Comparison of ENCODE assay signal across 19 cellular contexts in the genomic region with DNA sequence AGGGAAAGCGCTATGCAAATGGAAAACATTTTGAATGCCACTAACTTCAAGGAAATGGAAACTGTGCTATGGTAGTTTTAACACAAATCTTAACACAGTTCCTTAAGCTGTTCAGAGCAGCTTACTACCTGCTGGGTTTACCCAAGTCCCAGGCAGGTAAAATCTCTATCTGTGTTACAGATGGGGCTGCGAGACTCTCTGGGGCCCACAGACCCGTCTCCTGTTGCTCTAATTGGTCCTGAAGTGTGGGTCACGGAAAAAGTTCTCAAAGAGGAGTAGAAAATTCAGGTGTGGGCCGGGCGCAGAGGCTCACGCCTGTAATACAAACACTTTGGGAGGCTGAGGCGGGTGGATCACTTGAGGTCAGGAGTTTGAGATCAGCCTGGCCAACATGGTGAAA. TPM values are rescaled to one million over a fixed set of nuclear protein-coding genes. Genes with fewer than 3 reads are reported as not detected.
DNase-seq lines count a peak whose midpoint lies in the region; ATAC-seq and TF ChIP-seq lines count a peak whose summit lies in the region.
"Had no signal": no experiment of that assay in that cellular context is flagged by ENCODE, and none has a peak within 500 bp of the region (broad histone marks: within the 10 kb centered on the region; RNA-seq: fewer than 3 reads in every experiment).

No MANE protein-coding gene starts in this region.

- no peak for DNase-seq in RWPE1 (ENCODE audit: low spot score)
- DNase-seq in endodermal cell: peak; percentile 62
- DNase-seq in nephron progenitor cell: no peak
- peak; percentile 12 to 49 for DNase-seq in aorta
- no peak for DNase-seq in CD4-positive, alpha-beta memory T cell
- DNase-seq in UCSD-AML1 (lab: John Stamatoyannopoulos, UW; ENCODE audit: unreplicated experiment): no peak
- DNase-seq in Right ventricle myocardium superior: no peak
- DNase-seq: DND-41, NCI-H1105 treated with DMSO at 0.1 percent for 48 hours, NCI-H1930, NCI-H2171 treated with DMSO at 0.1 percent for 48 hours, NCI-H446 treated with DMSO at 0.1 percent for 48 hours, NCI-H748 treated with DMSO at 0.1 percent for 48 hours, SK-N-SH had no signal

- no peak overlapping the region for H3K4me3 Mint-ChIP-seq in endodermal cell
- no peak overlapping the region for H3K4me3 Mint-ChIP-seq in nephron progenitor cell
- H3K4me3 Mint-ChIP-seq in CD4-positive, alpha-beta memory T cell: no peak overlapping the region
- H3K4me3 Mint-ChIP-seq: B cell had no signal

- H3K36me3 Mint-ChIP-seq in endodermal cell (ENCODE audit: low read depth) (peaks cover 14% of the 10 kb centered on the region), nephron progenitor cell (ENCODE audit: low read depth) (peaks cover 21% of the 10 kb centered on the region)
- H3K36me3 Mint-ChIP-seq in CD4-positive, alpha-beta memory T cell: peaks cover 8 to 9% of the 10 kb centered on the region in 2 donors

- peak overlapping the region; percentile 31; the same call in 1 of the 2 replicates for H3K27ac ChIP-seq in RWPE1
- no peak overlapping the region for H3K27ac ChIP-seq in endodermal cell (ENCODE audit: low read depth, low read length)
- no peak overlapping the region for H3K27ac ChIP-seq in aorta (ENCODE audit: low read depth in 1 of 2, low read length in 2 of 2)
- H3K27ac ChIP-seq in CD4-positive, alpha-beta memory T cell (ENCODE audit: low read depth, low read length): no peak overlapping the region

- H3K9me3 ChIP-seq in endodermal cell (ENCODE audit: control insufficient read depth, low read length): no peaks in the 10 kb centered on the region
- no peaks in the 10 kb centered on the region for H3K9me3 ChIP-seq in aorta (ENCODE audit: control insufficient read depth, low read length)
- no peaks in the 10 kb centered on the region for H3K9me3 ChIP-seq in CD4-positive, alpha-beta memory T cell (ENCODE audit: control insufficient read depth in 1 of 2, low read length in 2 of 2)
- H3K9me3 ChIP-seq: SK-N-SH had no signal

- peak overlapping the region; percentile 92 for H3K27ac Mint-ChIP-seq in endodermal cell
- peak overlapping the region; percentile 77 for H3K27ac Mint-ChIP-seq in nephron progenitor cell
- no peak overlapping the region for H3K27ac Mint-ChIP-seq in CD4-positive, alpha-beta memory T cell
- H3K27ac Mint-ChIP-seq: B cell had no signal

- no peaks in the 10 kb centered on the region for H3K27me3 Mint-ChIP-seq in endodermal cell (ENCODE audit: insufficient read depth)
- peaks cover 3% of the 10 kb centered on the region for H3K27me3 Mint-ChIP-seq in nephron progenitor cell (ENCODE audit: low read depth, poor library complexity)
- no peaks in the 10 kb centered on the region for H3K27me3 Mint-ChIP-seq in CD4-positive, alpha-beta memory T cell
- H3K27me3 Mint-ChIP-seq: B cell; CD8-positive, alpha-beta memory T cell had no signal

- intact Hi-C loops in aorta (cut with DNase I) (no loop called here), Right ventricle myocardium superior (cut with DNase I) (no loop called here)
- intact Hi-C loops in CD4-positive, alpha-beta memory T cell (cut with micrococcal nuclease): no loop called here

- TF ChIP-seq CTCF in RWPE1 (conservative IDR thresholded peaks at IDR 0.05; ENCODE audit: low read depth): no peak
- no peak for TF ChIP-seq CTCF in endodermal cell (conservative IDR thresholded peaks at IDR 0.05)
- TF ChIP-seq CTCF in nephron progenitor cell (IDR thresholded peaks at IDR 0.05): no peak

- H3K4me1 Mint-ChIP-seq in endodermal cell (peaks cover 48% of the 10 kb centered on the region), nephron progenitor cell (peaks cover 12% of the 10 kb centered on the region)
- H3K4me1 Mint-ChIP-seq in CD4-positive, alpha-beta memory T cell: peaks cover 20 to 31% (median 27%) of the 10 kb centered on the region in 4 donors

- H3K4me1 ChIP-seq in endodermal cell (ENCODE audit: control insufficient read depth, insufficient read depth, low read length): peaks cover 13% of the 10 kb centered on the region
- no peaks in the 10 kb centered on the region for H3K4me1 ChIP-seq in aorta (ENCODE audit: control insufficient read depth in 1 of 2, insufficient read depth in 2 of 2, low read length in 2 of 2)
- peaks cover 23% of the 10 kb centered on the region for H3K4me1 ChIP-seq in CD4-positive, alpha-beta memory T cell (ENCODE audit: insufficient read depth, low read length)

- peaks cover 6% of the 10 kb centered on the region for H3K36me3 ChIP-seq in endodermal cell (ENCODE audit: control insufficient read depth, insufficient read depth, low read length)
- H3K36me3 ChIP-seq in aorta (ENCODE audit: control insufficient read depth in 1 of 2, insufficient read depth in 2 of 2, low read length in 1 of 2): no peaks in the 10 kb centered on the region
- H3K36me3 ChIP-seq in CD4-positive, alpha-beta memory T cell (ENCODE audit: insufficient read depth, low read length): peaks cover 6% of the 10 kb centered on the region

- no peak overlapping the region for H3K9ac ChIP-seq in endodermal cell (ENCODE audit: extremely low read depth, low read length, poor library complexity, severe bottlenecking)
- H3K9ac ChIP-seq: GM23248, SK-N-SH had no signal

- WGBS in endodermal cell (ENCODE audit: insufficient coverage in 1 of 2, insufficient read length in 1 of 2), 2 experiments: 82 to 94% methylated on average over 7 to 8 of the region's 8 CpGs
- WGBS in aorta, 2 donors: 96 to 98% methylated on average over 8 of the region's 8 CpGs

- H3K4me3 ChIP-seq in endodermal cell (ENCODE audit: low read length) (no peak overlapping the region), aorta (ENCODE audit: low read length in 2 of 2) (no peak overlapping the region)
- H3K4me3 ChIP-seq in CD4-positive, alpha-beta memory T cell (ENCODE audit: low read length in 2 of 2): no peak overlapping the region
- H3K4me3 ChIP-seq: GM23248 had no signal

- H3K27me3 ChIP-seq in endodermal cell (ENCODE audit: control insufficient read depth, insufficient read depth, low read length, poor library complexity, severe bottlenecking) (no peaks in the 10 kb centered on the region), aorta (ENCODE audit: control insufficient read depth in 1 of 2, insufficient read depth in 2 of 2, low read length in 1 of 2) (no peaks in the 10 kb centered on the region)
- no peaks in the 10 kb centered on the region for H3K27me3 ChIP-seq in CD4-positive, alpha-beta memory T cell (ENCODE audit: insufficient read depth, low read length)

- POLR2A ChIA-PET in RWPE1 (lab: Yijun Ruan, JAX; ENCODE audit: low non-redundant PET): no interaction called here
- POLR2A ChIA-PET in CD4-positive, alpha-beta memory T cell (lab: Charles Lee; ENCODE audit: partially characterized antibody): no interaction called here

- CTCF ChIA-PET in RWPE1 (lab: Yijun Ruan, JAX): no interaction called here
- CTCF ChIA-PET in CD4-positive, alpha-beta memory T cell (lab: Charles Lee; ENCODE audit: partially characterized antibody): interaction anchor here (0.6 kb wide), 1 partner anchor 8 kb away, joined by 4 read pairs; no protein-coding TSS in a partner anchor

- no peaks in the 10 kb centered on the region for H3K9me3 Mint-ChIP-seq in endodermal cell
- no peaks in the 10 kb centered on the region for H3K9me3 Mint-ChIP-seq in nephron progenitor cell
- no peaks in the 10 kb centered on the region for H3K9me3 Mint-ChIP-seq in CD4-positive, alpha-beta memory T cell
- H3K9me3 Mint-ChIP-seq: CD8-positive, alpha-beta memory T cell had no signal

- no peak for ATAC-seq in aorta (ENCODE audit: low FRiP score)
- no peak for ATAC-seq in Right ventricle myocardium superior (ENCODE audit: poor library complexity)
- ATAC-seq: Right ventricle myocardium inferior had no signal

RNA-seq across cellular contexts. Expression of a gene that starts 16.9 kb away (rescaled TPM):
- total RNA-seq in endodermal cell (10 to 100 TPM; 15.6 to 15.9 TPM), aorta (10 to 100 TPM in 1 of 2 donors, 1 to 10 TPM in 1; 9.3 to 17.4 TPM), Right ventricle myocardium superior (26.4 TPM)
- 15.9 TPM for polyA plus RNA-seq in endodermal cell (2013, experiment 1 of 2)
- polyA plus RNA-seq in endodermal cell (2013, experiment 2 of 2): 15.6 TPM
- polyA plus RNA-seq in aorta: 10 to 100 TPM; 14.5 to 48.0 TPM
- 10 to 100 TPM; 34.1 to 35.0 TPM for total RNA-seq in CD4-positive, alpha-beta memory T cell
- 10 to 100 TPM; 10.4 to 20.4 TPM for polyA plus RNA-seq in CD4-positive, alpha-beta memory T cell

RNA-seq across cellular contexts. Expression of a gene that starts 17.3 kb away (rescaled TPM):
- total RNA-seq in endodermal cell (10 to 100 TPM; 34.0 to 41.0 TPM), aorta (10 to 100 TPM; 29.4 to 34.7 TPM), Right ventricle myocardium superior (16.1 TPM)
- 49.7 TPM for polyA plus RNA-seq in endodermal cell (2013, experiment 1 of 2)
- polyA plus RNA-seq in endodermal cell (2013, experiment 2 of 2): 41.3 TPM
- 10 to 100 TPM; 20.5 to 75.9 TPM for polyA plus RNA-seq in aorta
- total RNA-seq in CD4-positive, alpha-beta memory T cell: 10 to 100 TPM; 40.5 to 43.9 TPM
- 10 to 100 TPM; 24.3 to 31.5 TPM for polyA plus RNA-seq in CD4-positive, alpha-beta memory T cell

RNA-seq across cellular contexts. Expression of a gene that starts 20.2 kb away (rescaled TPM):
- total RNA-seq in endodermal cell (under 1 TPM; 0.46 to 0.57 TPM), aorta (under 1 TPM; 0.19 to 0.87 TPM), Right ventricle myocardium superior (0.16 TPM)
- 0.21 TPM for polyA plus RNA-seq in endodermal cell (2013, experiment 1 of 2)
- 0.33 TPM for polyA plus RNA-seq in endodermal cell (2013, experiment 2 of 2)
- polyA plus RNA-seq in aorta: under 1 TPM in 1 of 2 donors, not detected in 1; 0.97 TPM
- 1 to 10 TPM; 3.5 TPM for total RNA-seq in CD4-positive, alpha-beta memory T cell
- under 1 TPM; 0.24 to 0.29 TPM for polyA plus RNA-seq in CD4-positive, alpha-beta memory T cell
- total RNA-seq: GM23248, LHCN-M2 had no signal
- polyA plus RNA-seq: SK-N-SH had no signal

RNA-seq across cellular contexts. Expression of a gene that starts 26.1 kb away (rescaled TPM):
- total RNA-seq in endodermal cell: 10 to 100 TPM; 33.6 to 47.1 TPM
- polyA plus RNA-seq in endodermal cell (2013, experiment 1 of 2): 21.0 TPM
- 19.3 TPM for polyA plus RNA-seq in endodermal cell (2013, experiment 2 of 2)
- total RNA-seq in aorta: 1 to 10 TPM; 4.5 to 7.7 TPM
- 10 to 100 TPM; 21.0 to 48.2 TPM for polyA plus RNA-seq in aorta
- 10 to 100 TPM; 21.2 to 24.1 TPM for total RNA-seq in CD4-positive, alpha-beta memory T cell
- 100 to 1,000 TPM in 1 of 2 donors, 10 to 100 TPM in 1; 74.8 to 115 TPM for polyA plus RNA-seq in CD4-positive, alpha-beta memory T cell
- total RNA-seq in Right ventricle myocardium superior: 6.5 TPM

RNA-seq across cellular contexts. Expression of a gene that starts 34.9 kb away (rescaled TPM):
- total RNA-seq in endodermal cell: 10 to 100 TPM; 15.7 to 23.5 TPM
- 20.9 TPM for polyA plus RNA-seq in endodermal cell (2013, experiment 1 of 2)
- 20.8 TPM for polyA plus RNA-seq in endodermal cell (2013, experiment 2 of 2)
- 10 to 100 TPM; 21.1 to 29.1 TPM for total RNA-seq in aorta
- polyA plus RNA-seq in aorta: 10 to 100 TPM; 27.3 to 29.2 TPM
- 10 to 100 TPM; 24.5 to 26.7 TPM for total RNA-seq in CD4-positive, alpha-beta memory T cell
- polyA plus RNA-seq in CD4-positive, alpha-beta memory T cell: 10 to 100 TPM; 28.9 to 35.9 TPM
- total RNA-seq in Right ventricle myocardium superior: 17.3 TPM

Comparison
In these comparisons a context has a peak if more than half of its experiments do, and no peak if none do; other contexts are left out.
1. DNase-seq: peak in endodermal cell (single experiment) and aorta (2 of 2); none in RWPE1 (single experiment), nephron progenitor cell (single experiment), CD4-positive, alpha-beta memory T cell (0 of 5), UCSD-AML1 (single experiment) and Right ventricle myocardium superior (single experiment).
2. H3K27ac Mint-ChIP-seq: peak in endodermal cell (single experiment) and nephron progenitor cell (single experiment); none in CD4-positive, alpha-beta memory T cell (0 of 7).